Comparison of ENCODE assay signal across 8 cellular contexts in genomic region chr3:37996785-37997301, GRCh38. TPM values are rescaled to one million over a fixed set of nuclear protein-coding genes. Genes with fewer than 3 reads are reported as not detected.
DNase-seq lines count a peak whose midpoint lies in the region; ATAC-seq and TF ChIP-seq lines count a peak whose summit lies in the region.

No MANE protein-coding gene starts in this region.

- no peak overlapping the region for H3K4me2 ChIP-seq in OCI-LY7 (ENCODE audit: low read length)
- H3K4me2 ChIP-seq in neural cell (ENCODE audit: low read length), result no peak overlapping the region

- TF ChIP-seq CTCF in OCI-LY7 (conservative IDR thresholded peaks at IDR 0.05; ENCODE audit: low read length), result peak; percentile 89
- TF ChIP-seq CTCF in neural cell (IDR thresholded peaks at IDR 0.05; ENCODE audit: poor library complexity, severe bottlenecking), result peak; percentile 78

- H3K27me3 Mint-ChIP-seq in stimulated activated naive CD8-positive, alpha-beta T cell treated with anti-CD3 and anti-CD28 coated beads, Interleukin-15, Interleukin-2, amounts not matched to agents 100 ng/mL and 50 ng/mL, for 24 hours, result no peaks in the 10 kb centered on the region

- no peaks in the 10 kb centered on the region for H3K9me3 ChIP-seq in OCI-LY7 (ENCODE audit: low read length)
- H3K9me3 ChIP-seq in neural cell (ENCODE audit: low read length), result no peaks in the 10 kb centered on the region

- ATAC-seq in GM19463 (IDR thresholded peaks at IDR 0.05; ENCODE audit: unreplicated experiment) (peak; percentile 53), HG03558 (IDR thresholded peaks at IDR 0.05; ENCODE audit: extremely low read depth, unreplicated experiment) (peak; percentile 37), esophagus mucosa (peak; percentile 77)

- H3K4me3 ChIP-seq in OCI-LY7 (ENCODE audit: low read depth, low read length, poor library complexity, severe bottlenecking) (no peak overlapping the region), neural cell (ENCODE audit: low read length) (no peak overlapping the region)

- H3K9ac ChIP-seq in neural cell (ENCODE audit: low read length), result no peak overlapping the region

- no TSS peak for BruUV-seq in OCI-LY7 (replicated peaks; lab: Mats Ljungman, UMichigan)

- H2AFZ ChIP-seq in OCI-LY7 (ENCODE audit: low read length), result peak overlapping the region; percentile 13; the same call in 1 of the 2 replicates
- H2AFZ ChIP-seq in neural cell (ENCODE audit: low read depth, low read length), result no peak overlapping the region

- H3K36me3 ChIP-seq in OCI-LY7 (ENCODE audit: insufficient read depth, low read length) (peaks cover 44% of the 10 kb centered on the region; the same call in 1 of the 2 replicates), neural cell (ENCODE audit: insufficient read depth, low read length) (no peaks in the 10 kb centered on the region)

- no peaks in the 10 kb centered on the region for H3K9me3 Mint-ChIP-seq in stimulated activated naive CD8-positive, alpha-beta T cell treated with anti-CD3 and anti-CD28 coated beads, Interleukin-15, Interleukin-2, amounts not matched to agents 100 ng/mL and 50 ng/mL, for 24 hours

- DNase-seq in Caki2 (ENCODE audit: low read depth), result peak; percentile 71
- DNase-seq in OCI-LY7 (ENCODE audit: low spot score), result peak; percentile 84
- peak; percentile 86 for DNase-seq in activated CD8-positive, alpha-beta memory T cell treated with anti-CD3 and anti-CD28 coated beads, Interleukin-2, amount 50 U/mL, for 4 hours

- peaks cover 3% of the 10 kb centered on the region for H3K27me3 ChIP-seq in neural cell (ENCODE audit: insufficient read depth, low read depth, low read length)

- POLR2A ChIA-PET in OCI-LY7 (lab: Charles Lee), result no interaction called here

- TF ChIP-seq RAD21 in neural cell (conservative IDR thresholded peaks at IDR 0.05), result peak; percentile 57

- H3K79me2 ChIP-seq in OCI-LY7 (ENCODE audit: insufficient read depth, low read depth, low read length) (peaks cover 9% of the 10 kb centered on the region; the same call in 1 of the 2 replicates), neural cell (replicated peaks; ENCODE audit: insufficient read depth, low read length) (no peaks in the 10 kb centered on the region)

- in situ Hi-C loops in Caki2 (cut with HindIII; ENCODE audit: low pct_unique_long_range_greater_than_20kb, low sequenced_read_pairs), result no loop called here

- TF ChIP-seq EP300 in neural cell (conservative IDR thresholded peaks at IDR 0.05; ENCODE audit: poor library complexity, severe bottlenecking), result no peak

- CTCF ChIA-PET in OCI-LY7 (lab: Charles Lee; ENCODE audit: unreplicated experiment), result interaction anchor here (0.9 to 1.1 kb wide), 3 partner anchors 27 to 51 kb away, joined by 3 to 4 read pairs (median 3); no protein-coding TSS in a partner anchor

- peaks cover 58% of the 10 kb centered on the region for H3K4me1 Mint-ChIP-seq in stimulated activated naive CD8-positive, alpha-beta T cell treated with anti-CD3 and anti-CD28 coated beads, Interleukin-15, Interleukin-2, amounts not matched to agents 100 ng/mL and 50 ng/mL, for 24 hours (ENCODE audit: low read depth)

- H3K9me2 ChIP-seq in OCI-LY7 (ENCODE audit: insufficient read depth, low read length) (no peaks in the 10 kb centered on the region), neural cell (ENCODE audit: insufficient read depth, low read length) (no peaks in the 10 kb centered on the region)

- peak overlapping the region; percentile 62 for H3K27ac Mint-ChIP-seq in stimulated activated naive CD8-positive, alpha-beta T cell treated with anti-CD3 and anti-CD28 coated beads, Interleukin-15, Interleukin-2, amounts not matched to agents 100 ng/mL and 50 ng/mL, for 24 hours

- H3K27ac ChIP-seq in OCI-LY7 (ENCODE audit: low read depth, low read length, poor library complexity, severe bottlenecking), result no peak overlapping the region
- no peak overlapping the region for H3K27ac ChIP-seq in neural cell (ENCODE audit: low read length)

- no peak overlapping the region for H3K4me3 Mint-ChIP-seq in stimulated activated naive CD8-positive, alpha-beta T cell treated with anti-CD3 and anti-CD28 coated beads, Interleukin-15, Interleukin-2, amounts not matched to agents 100 ng/mL and 50 ng/mL, for 24 hours

- intact Hi-C loops in OCI-LY7 (cut with micrococcal nuclease; ENCODE audit: unreplicated experiment), result no loop called here

- no peaks in the 10 kb centered on the region for H3F3A ChIP-seq in neural cell (ENCODE audit: insufficient read depth, low read length, poor library complexity, severe bottlenecking)

- H4K20me1 ChIP-seq in OCI-LY7 (ENCODE audit: insufficient read depth, low read length) (no peaks in the 10 kb centered on the region), neural cell (ENCODE audit: insufficient read depth) (no peaks in the 10 kb centered on the region)

- H3K4me1 ChIP-seq in OCI-LY7 (ENCODE audit: insufficient read depth, low read length, poor library complexity, severe bottlenecking), result peaks cover 43% of the 10 kb centered on the region

- H3K36me3 Mint-ChIP-seq in stimulated activated naive CD8-positive, alpha-beta T cell treated with anti-CD3 and anti-CD28 coated beads, Interleukin-15, Interleukin-2, amounts not matched to agents 100 ng/mL and 50 ng/mL, for 24 hours (ENCODE audit: low read depth), result peaks cover 17% of the 10 kb centered on the region

TF ChIP-seq in neural cell, 6 proteins besides CTCF, POLR2A, EP300 and RAD21:
- TF ChIP-seq POLR2AphosphoS5 (IDR thresholded peaks at IDR 0.05) (no peak), EZH2 (IDR thresholded peaks at IDR 0.05; ENCODE audit: borderline replicate concordance, insufficient read depth, low read length, poor library complexity, severe bottlenecking) (no peak), SMC3 (conservative IDR thresholded peaks at IDR 0.05; ENCODE audit: poor library complexity) (peak; percentile 59), REST (IDR thresholded peaks at IDR 0.05; ENCODE audit: borderline replicate concordance) (no peak), TAF1 (IDR thresholded peaks at IDR 0.05; ENCODE audit: low read depth) (no peak), MXI1 (conservative IDR thresholded peaks at IDR 0.05; ENCODE audit: poor library complexity, severe bottlenecking) (no peak)

RNA-seq across cellular contexts. Expression of gene VILL, which starts 6.3 kb away (rescaled TPM):
- 0.84 and 1.2 TPM in 2 replicates for total RNA-seq in Caki2 (2014; rRNA removed; shearing (Covaris generic); ENCODE audit: low replicate concordance)
- 23.5 and 24.5 TPM in 2 replicates for total RNA-seq in OCI-LY7 (2014; rRNA removed; shearing (Covaris generic))
- total RNA-seq in OCI-LY7 (2022) (13.2 and 13.5 TPM in 2 replicates), esophagus mucosa (6.1 TPM)
- polyA plus RNA-seq in neural cell, result 0.14 TPM in 1 of 2 replicates, not detected in the other
- not detected in 2 replicates for polyA minus RNA-seq in neural cell

RNA-seq across cellular contexts. Expression of gene PLCD1, which starts 32.6 kb away (rescaled TPM):
- total RNA-seq in Caki2 (2014; rRNA removed; shearing (Covaris generic); ENCODE audit: low replicate concordance), result 1.7 and 9.1 TPM in 2 replicates
- 5.8 and 10.4 TPM in 2 replicates for total RNA-seq in OCI-LY7 (2014; rRNA removed; shearing (Covaris generic))
- 7.7 and 11.8 TPM in 2 replicates for total RNA-seq in OCI-LY7 (2022)
- total RNA-seq in esophagus mucosa, result 72.5 TPM
- polyA plus RNA-seq in neural cell, result 4.6 and 7.6 TPM in 2 replicates
- polyA minus RNA-seq in neural cell, result 1.2 and 1.6 TPM in 2 replicates

RNA-seq across cellular contexts. Expression of gene DLEC1, which starts 42.2 kb away (rescaled TPM):
- total RNA-seq in Caki2 (2014; rRNA removed; shearing (Covaris generic); ENCODE audit: low replicate concordance), result not detected in 2 replicates
- total RNA-seq in OCI-LY7 (2014; rRNA removed; shearing (Covaris generic)), result 0.13 TPM in 1 of 2 replicates, not detected in the other
- 0.11 TPM in 1 of 2 replicates, not detected in the other for total RNA-seq in OCI-LY7 (2022)
- 0.08 TPM for total RNA-seq in esophagus mucosa
- 0.25 and 0.44 TPM in 2 replicates for polyA plus RNA-seq in neural cell
- 0.23 TPM in 1 of 2 replicates, not detected in the other for polyA minus RNA-seq in neural cell
